Comparison of ENCODE assay signal across 8 cellular contexts in genomic region chr10:70053896-70054641, GRCh38. TPM values are rescaled to one million over a fixed set of nuclear protein-coding genes. Genes with fewer than 3 reads are reported as not detected.
DNase-seq lines count a peak whose midpoint lies in the region; ATAC-seq and TF ChIP-seq lines count a peak whose summit lies in the region.

No MANE protein-coding gene starts in this region.

- no peak overlapping the region for H3K18ac ChIP-seq in H9 (ENCODE audit: insufficient read length, low read depth, low read length)

- no peak overlapping the region for H2AFZ ChIP-seq in H9 (ENCODE audit: low read length)

- H3K4me3 ChIP-seq in A673 (ENCODE audit: low read depth, low read length, poor library complexity, severe bottlenecking), result peak overlapping the region; percentile 87
- H3K4me3 ChIP-seq in ascending aorta, result peak overlapping the region; percentile 62 to 77
- peak overlapping the region; percentile 33 to 82 for H3K4me3 ChIP-seq in stomach smooth muscle (ENCODE audit: low read length in 2 of 2)

- no peak overlapping the region for H4K91ac ChIP-seq in H9 (ENCODE audit: insufficient read length, low read depth, low read length)

- intact Hi-C loops in A673 (cut with micrococcal nuclease; ENCODE audit: unreplicated experiment) (loop anchor here (5.0 kb wide), 2 partner anchors 82 to 93 kb away; partner anchors contain the start of gene TYSND1), ascending aorta (cut with DNase I) (no loop called here)

- no CpG with 5 or more reads among the region's 41 CpGs for WGBS in H9 (ENCODE audit: extremely low coverage, insufficient read length, low lambda C conversion rate)

- no peak overlapping the region for H3K27ac Mint-ChIP-seq in H9

- peak; percentile 51 for TF ChIP-seq CTCF in A673 (conservative IDR thresholded peaks at IDR 0.05; ENCODE audit: low read depth, low read length)
- TF ChIP-seq CTCF in H9 (conservative IDR thresholded peaks at IDR 0.05), result peak; percentile 66
- TF ChIP-seq CTCF in ascending aorta (IDR thresholded peaks at IDR 0.05), result no peak

- H3K9me3 ChIP-seq in A673 (ENCODE audit: low read depth, low read length, poor library complexity, severe bottlenecking), result no peaks in the 10 kb centered on the region
- H3K9me3 ChIP-seq in H9 (ENCODE audit: control insufficient read depth, low read depth, low read length), result no peaks in the 10 kb centered on the region
- H3K9me3 ChIP-seq in ascending aorta, result no peaks in the 10 kb centered on the region
- no peaks in the 10 kb centered on the region for H3K9me3 ChIP-seq in stomach smooth muscle (ENCODE audit: control insufficient read depth in 2 of 2, low read length in 2 of 2)

- H3K79me1 ChIP-seq in H9 (ENCODE audit: insufficient read depth, low read depth, low read length, poor library complexity, severe bottlenecking), result no peaks in the 10 kb centered on the region

- no peaks in the 10 kb centered on the region for H3K79me2 ChIP-seq in H9 (ENCODE audit: insufficient read depth, low read length)

- no peak overlapping the region for H2BK120ac ChIP-seq in H9 (ENCODE audit: low read depth, low read length, poor library complexity, severe bottlenecking)

- BruUV-seq in A673 (replicated peaks; lab: Mats Ljungman, UMichigan), result no TSS peak

- H3K9me3 Mint-ChIP-seq in H9, result no peaks in the 10 kb centered on the region; a peak in 1 of 5 replicates

- H3K4ac ChIP-seq in H9 (ENCODE audit: low read depth, low read length), result no peak overlapping the region

- peaks cover 8% of the 10 kb centered on the region for H3K23me2 ChIP-seq in H9 (ENCODE audit: insufficient read length, low read depth, low read length, poor library complexity, severe bottlenecking)

- H4K20me1 ChIP-seq in H9 (ENCODE audit: control insufficient read depth, insufficient read depth, insufficient read length), result no peaks in the 10 kb centered on the region

- H3K27me3 ChIP-seq in A673 (replicated peaks; ENCODE audit: insufficient read depth, low read depth, low read length, poor library complexity) (no peaks in the 10 kb centered on the region), H9 (ENCODE audit: insufficient read depth, low read length) (peaks cover 52% of the 10 kb centered on the region), ascending aorta (no peaks in the 10 kb centered on the region), stomach smooth muscle (ENCODE audit: control insufficient read depth in 1 of 2, insufficient read depth in 2 of 2, low read length in 2 of 2) (peaks cover 0 to 2% of the 10 kb centered on the region in 2 donors)

- CTCF ChIA-PET in A673 (lab: Charles Lee), result interaction anchor here (0.6 kb wide), 1 partner anchor 64 kb away, joined by 3 read pairs; no protein-coding TSS in a partner anchor

- no peaks in the 10 kb centered on the region for H3K36me3 Mint-ChIP-seq in H9 (ENCODE audit: insufficient read depth in 1 of 3, low read depth in 3 of 3)

- H2BK15ac ChIP-seq in H9 (ENCODE audit: low read depth, low read length), result no peak overlapping the region

- H3K56ac ChIP-seq in H9 (ENCODE audit: insufficient read length, low read depth, low read length), result no peak overlapping the region

- H3K36me3 ChIP-seq in A673 (ENCODE audit: insufficient read depth, low read length, poor library complexity, severe bottlenecking) (peaks cover 9% of the 10 kb centered on the region), ascending aorta (no peaks in the 10 kb centered on the region), stomach smooth muscle (ENCODE audit: control insufficient read depth in 2 of 2, insufficient read depth in 2 of 2, low read length in 2 of 2) (no peaks in the 10 kb centered on the region)

- no peak for ATAC-seq in HG03432 (IDR thresholded peaks at IDR 0.05; ENCODE audit: unreplicated experiment)

- DNase-seq in A673 (ENCODE audit: low spot score) (peak; percentile 77), H9 (peak; percentile 41), ascending aorta (ENCODE audit: low spot score in 2 of 2) (no peak), iPS-NIHi11 (ENCODE audit: low spot score) (peak; percentile 62), KBM-7 (no peak), NCI-H2029 treated with DMSO at 0.1 percent for 48 hours (lab: John Stamatoyannopoulos, UW) (no peak)

- no peak overlapping the region for H2AK5ac ChIP-seq in H9 (ENCODE audit: insufficient read length, low read length)

- H3K4me3 Mint-ChIP-seq in H9, result peak overlapping the region; percentile 44 to 95

- H3K9ac ChIP-seq in H9 (ENCODE audit: extremely low read depth, insufficient read length, low read length) (no peak overlapping the region), stomach smooth muscle (ENCODE audit: low read length in 2 of 2) (peak overlapping the region in 1 of 2 donors; percentile 64)

- H2BK5ac ChIP-seq in H9 (ENCODE audit: insufficient read length, low read length), result no peak overlapping the region

- H3K27me3 Mint-ChIP-seq in H9 (ENCODE audit: low read depth), result peaks cover 97% of the 10 kb centered on the region

- H3K27ac ChIP-seq in A673 (ENCODE audit: low read depth, low read length, poor library complexity, severe bottlenecking) (peak overlapping the region; percentile 100), H9 (ENCODE audit: insufficient read length, low read depth, low read length) (no peak overlapping the region), ascending aorta (no peak overlapping the region), stomach smooth muscle (ENCODE audit: low read length) (no peak overlapping the region)

- H3K4me1 ChIP-seq in A673 (ENCODE audit: insufficient read depth, low read length, poor library complexity, severe bottlenecking) (peaks cover 76% of the 10 kb centered on the region), H9 (ENCODE audit: insufficient read depth, low read length) (no peaks in the 10 kb centered on the region), ascending aorta (no peaks in the 10 kb centered on the region), stomach smooth muscle (ENCODE audit: control insufficient read depth, insufficient read depth, low read length) (peaks cover 17% of the 10 kb centered on the region)

- POLR2A ChIA-PET in A673 (lab: Charles Lee; ENCODE audit: low non-redundant PET), result interaction anchor here (0.5 to 0.7 kb wide), 2 partner anchors 13 to 18 kb away, joined by 4 to 19 read pairs; no protein-coding TSS in a partner anchor

- no peak overlapping the region for H2BK12ac ChIP-seq in H9 (ENCODE audit: insufficient read length, low read depth, low read length)

- no peak overlapping the region for H4K8ac ChIP-seq in H9 (replicated peaks; ENCODE audit: insufficient read length, low read depth, low read length)

- H3K4me1 Mint-ChIP-seq in H9, result peaks cover 22 to 29% of the 10 kb centered on the region in 2 experiments

- H4K5ac ChIP-seq in H9 (ENCODE audit: insufficient read length, low read depth, low read length), result no peak overlapping the region

- peak overlapping the region; percentile 5 for H3K4me2 ChIP-seq in H9 (ENCODE audit: insufficient read depth, insufficient read length, low read length)

- no peak overlapping the region for H3T11ph ChIP-seq in H9 (ENCODE audit: low read length)

- no peak overlapping the region for H2BK20ac ChIP-seq in H9 (ENCODE audit: low read depth, low read length, poor library complexity, severe bottlenecking)

- in situ Hi-C loops in KBM-7 (cut with MboI; ENCODE audit: low pct_unique_long_range_greater_than_20kb, low sequenced_read_pairs), result no loop called here

- H3K23ac ChIP-seq in H9 (ENCODE audit: insufficient read length, low read depth, low read length), result no peak overlapping the region

- H3K14ac ChIP-seq in H9 (ENCODE audit: insufficient read depth, low read length), result no peak overlapping the region

RNA-seq across cellular contexts. Expression of gene MACROH2A2, which starts 1.4 kb away (rescaled TPM):
- total RNA-seq in A673 (2021), result 301 and 326 TPM in 2 replicates
- total RNA-seq in H9 (2021), result 11.3 and 12.1 TPM in 2 replicates
- total RNA-seq in ascending aorta, result 8.2 TPM

Comparison
In these comparisons a context has a peak if more than half of its experiments do, and no peak if none do; other contexts are left out.
1. DNase-seq: peak in A673 (single experiment), H9 (single experiment) and iPS-NIHi11 (single experiment); none in ascending aorta (0 of 2), KBM-7 (single experiment) and NCI-H2029 treated with DMSO at 0.1 percent for 48 hours (single experiment).
2. CTCF ChIP-seq: peak in A673 (single experiment) and H9 (single experiment); none in ascending aorta (0 of 3).
3. RNA of gene MACROH2A2, which starts 1.4 kb away (total RNA-seq): 301 to 326 TPM in A673; 11.3 to 12.1 TPM in H9 and 8.2 TPM in ascending aorta (single experiment); every median in the first group is over 10 times any median in the second.
4. Peak in every context shown above with its lines, with median percentiles within 50 percentile points of each other: H3K4me3 ChIP-seq.